In the genomic region with DNA sequence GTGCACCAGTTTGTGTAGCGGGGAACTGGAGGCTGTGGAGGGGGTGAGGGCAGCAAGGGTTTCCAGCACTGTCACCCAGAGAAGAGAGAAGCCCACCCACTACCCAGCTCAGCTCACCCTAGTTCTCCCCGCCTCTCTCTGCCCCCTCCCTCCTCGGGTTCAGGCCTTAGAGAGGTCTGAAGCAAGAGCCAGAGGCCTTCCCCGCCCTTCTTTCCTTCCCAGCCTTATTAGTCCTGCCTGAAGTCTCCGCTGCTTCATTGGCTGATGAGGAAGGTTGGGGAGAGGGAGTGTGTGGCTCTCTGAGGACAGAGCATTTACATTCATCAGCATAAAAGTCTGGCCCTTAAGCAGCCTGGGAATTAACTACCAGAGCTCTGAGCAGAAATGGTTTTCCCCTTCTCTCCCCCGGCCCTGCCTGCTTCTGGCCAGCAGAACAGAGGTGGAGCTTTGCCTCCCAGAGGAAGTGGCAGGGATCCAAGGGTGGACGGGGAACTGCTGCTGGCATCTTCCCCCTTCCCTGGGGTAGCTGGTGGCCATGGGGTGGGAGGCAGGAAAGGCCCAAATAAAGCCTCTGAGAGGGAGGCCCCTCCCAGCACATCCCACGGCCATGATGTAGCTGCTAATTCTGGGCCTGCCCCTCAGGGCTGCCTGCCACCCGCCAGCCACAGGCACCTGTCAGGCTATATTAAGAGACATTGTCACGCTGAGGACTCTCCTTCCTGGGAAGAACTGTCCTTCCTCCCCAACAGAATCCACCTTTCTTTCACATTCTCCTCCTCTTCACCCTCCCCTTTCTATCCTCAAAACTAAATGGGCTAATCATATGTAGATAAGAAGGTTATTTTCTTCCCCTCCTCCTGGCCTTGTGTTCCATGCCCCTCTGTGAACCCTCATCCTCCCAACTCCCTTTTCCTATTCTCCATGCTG, we compare ENCODE assay signal across 8 cellular contexts. TPM values are rescaled to one million over a fixed set of nuclear protein-coding genes. Genes with fewer than 3 reads are reported as not detected.
DNase-seq lines count a peak whose midpoint lies in the region; ATAC-seq, FAIRE-seq and TF ChIP-seq lines count a peak whose summit lies in the region.

No MANE protein-coding gene starts in this region.

- no peaks in the 10 kb centered on the region for H3K9me3 ChIP-seq in stomach smooth muscle (ENCODE audit: control insufficient read depth in 2 of 2, low read length in 2 of 2)

- no peak for FAIRE-seq in D721Med (lab: Jason Lieb, UNC)

- H3K27ac ChIP-seq in stomach smooth muscle (ENCODE audit: low read length) (peak overlapping the region; percentile 100), foreskin keratinocyte (no peak overlapping the region)

- DNase-seq in stimulated activated CD4-positive, alpha-beta T cell treated with anti-CD3 and anti-CD28 coated beads, Interleukin-15, amount 100 ng/mL, for 24 hours = peak; percentile 34
- DNase-seq in stimulated activated CD4-positive, alpha-beta T cell treated with anti-CD3 and anti-CD28 coated beads, Interleukin-12 subunit alpha, Interleukin-12 subunit beta, amount 100 ng/mL, for 4 hours = no peak
- DNase-seq in astrocyte of the spinal cord (ENCODE audit: low read depth, low spot score) = peak; percentile 70
- DNase-seq in iPS-NIHi7 (ENCODE audit: extremely low spot score) = peak; percentile 37
- DNase-seq in GDM1 (lab: John Stamatoyannopoulos, UW) = no peak
- no peak for DNase-seq in foreskin keratinocyte
- no peak for DNase-seq in D721Med (ENCODE audit: insufficient read length, low spot score)

- H3K27me3 ChIP-seq in stomach smooth muscle (ENCODE audit: control insufficient read depth in 1 of 2, insufficient read depth in 2 of 2, low read length in 2 of 2) (no peaks in the 10 kb centered on the region), foreskin keratinocyte (no peaks in the 10 kb centered on the region)

- no peak for ATAC-seq in foreskin keratinocyte

- H3K4me1 ChIP-seq in stomach smooth muscle (ENCODE audit: control insufficient read depth, insufficient read depth, low read length) (peaks cover 74% of the 10 kb centered on the region), foreskin keratinocyte (peaks cover 11% of the 10 kb centered on the region)

- H3K36me3 ChIP-seq in stomach smooth muscle (ENCODE audit: control insufficient read depth in 2 of 2, insufficient read depth in 2 of 2, low read length in 2 of 2) = peaks cover 14 to 26% of the 10 kb centered on the region in 2 donors

- in situ Hi-C loops in astrocyte of the spinal cord (cut with HindIII; ENCODE audit: low sequenced_read_pairs) = no loop called here

- peak overlapping the region; percentile 87 to 93 for H3K9ac ChIP-seq in stomach smooth muscle (ENCODE audit: low read length in 2 of 2)

- TF ChIP-seq CTCF in astrocyte of the spinal cord (IDR thresholded peaks at IDR 0.05; ENCODE audit: low read depth, low read length) (no peak), foreskin keratinocyte (conservative IDR thresholded peaks at IDR 0.05) (no peak), D721Med (IDR thresholded peaks at IDR 0.05; ENCODE audit: insufficient read depth, missing control alignments) (no peak)

- H3K4me3 ChIP-seq in astrocyte of the spinal cord (ENCODE audit: low read depth, low read length) (no peak overlapping the region), stomach smooth muscle (ENCODE audit: low read length in 2 of 2) (peak overlapping the region; percentile 8 to 57)

RNA-seq across cellular contexts. Expression of a gene that starts 4.2 kb away (rescaled TPM):
- total RNA-seq in foreskin keratinocyte = 11.6 and 12.9 TPM in 2 replicates
- 10.4 and 10.6 TPM in 2 replicates for polyA plus RNA-seq in foreskin keratinocyte

RNA-seq across cellular contexts. Expression of a gene that starts 35.7 kb away (rescaled TPM):
- total RNA-seq in foreskin keratinocyte = 0.11 and 0.54 TPM in 2 replicates
- polyA plus RNA-seq in foreskin keratinocyte = 0.04 and 0.06 TPM in 2 replicates

Comparison
In these comparisons a context has a peak if more than half of its experiments do, and no peak if none do; other contexts are left out.
1. DNase-seq: peak in stimulated activated CD4-positive, alpha-beta T cell treated with anti-CD3 and anti-CD28 coated beads, Interleukin-15, amount 100 ng/mL, for 24 hours (single experiment), astrocyte of the spinal cord (single experiment) and iPS-NIHi7 (single experiment); none in stimulated activated CD4-positive, alpha-beta T cell treated with anti-CD3 and anti-CD28 coated beads, Interleukin-12 subunit alpha, Interleukin-12 subunit beta, amount 100 ng/mL, for 4 hours (single experiment), GDM1 (single experiment), foreskin keratinocyte (0 of 2) and D721Med (single experiment).